29 cellular contexts compared by ENCODE assay signal in the genomic region with DNA sequence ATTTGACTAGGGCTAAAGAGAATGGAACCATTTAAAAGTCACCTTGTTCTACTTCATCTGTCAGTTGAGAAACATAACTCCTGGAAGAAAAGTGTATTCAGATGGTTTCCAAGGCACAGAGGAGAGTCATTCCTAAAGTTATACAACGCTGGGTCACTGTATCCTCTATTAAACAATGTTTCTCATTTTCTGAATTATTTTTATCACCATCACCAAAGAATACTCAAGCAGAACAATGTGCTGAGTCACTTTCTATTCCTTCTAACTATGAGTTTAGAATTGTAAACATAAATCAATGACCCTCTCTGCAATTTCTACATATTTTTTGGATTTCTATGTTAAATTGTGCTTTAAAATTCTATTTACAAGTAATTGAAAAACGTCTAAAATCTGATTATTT. TPM values are rescaled to one million over a fixed set of nuclear protein-coding genes. Genes with fewer than 3 reads are reported as not detected.
DNase-seq lines count a peak whose midpoint lies in the region; ATAC-seq, FAIRE-seq and TF ChIP-seq lines count a peak whose summit lies in the region.
"Had no signal": no experiment of that assay in that cellular context is flagged by ENCODE, and none has a peak within 500 bp of the region (broad histone marks: within the 10 kb centered on the region; RNA-seq: fewer than 3 reads in every experiment).

No MANE protein-coding gene starts in this region.

- peaks cover 45% of the 10 kb centered on the region for H3K4me1 Mint-ChIP-seq in activated CD8-positive, alpha-beta memory T cell treated with anti-CD3 and anti-CD28 coated beads, Interleukin-2, amount 10 ng/mL, durations not matched to agents 7 days and 5 days
- H3K4me1 Mint-ChIP-seq in stimulated activated effector memory CD8-positive, alpha-beta T cell treated with anti-CD3 and anti-CD28 coated beads, Interleukin-12 subunit alpha, Interleukin-12 subunit beta, amount 100 ng/mL, for 72 hours, result peaks cover 49% of the 10 kb centered on the region

- H3K9me3 Mint-ChIP-seq in activated CD8-positive, alpha-beta memory T cell treated with anti-CD3 and anti-CD28 coated beads, Interleukin-2, amount 10 ng/mL, durations not matched to agents 7 days and 5 days (ENCODE audit: low read depth), result peaks cover 7% of the 10 kb centered on the region
- H3K9me3 Mint-ChIP-seq in stimulated activated effector memory CD8-positive, alpha-beta T cell treated with anti-CD3 and anti-CD28 coated beads, Interleukin-12 subunit alpha, Interleukin-12 subunit beta, amount 100 ng/mL, for 72 hours, result no peaks in the 10 kb centered on the region
- H3K9me3 Mint-ChIP-seq: H9, IgD-negative memory B cell had no signal

- H3K4me1 ChIP-seq in PC-3 (ENCODE audit: insufficient read depth, low read length), result peaks cover 9% of the 10 kb centered on the region
- H3K4me1 ChIP-seq: Caco-2, gastroesophageal sphincter, upper lobe of left lung had no signal

- H3K4me2 ChIP-seq in PC-3 (ENCODE audit: low read length), result no peak overlapping the region

- no peaks in the 10 kb centered on the region for H4K20me1 ChIP-seq in PC-3 (ENCODE audit: low read length)

- peaks cover 35% of the 10 kb centered on the region for H3K36me3 Mint-ChIP-seq in activated CD8-positive, alpha-beta memory T cell treated with anti-CD3 and anti-CD28 coated beads, Interleukin-2, amount 10 ng/mL, durations not matched to agents 7 days and 5 days
- peaks cover 10% of the 10 kb centered on the region for H3K36me3 Mint-ChIP-seq in stimulated activated effector memory CD8-positive, alpha-beta T cell treated with anti-CD3 and anti-CD28 coated beads, Interleukin-12 subunit alpha, Interleukin-12 subunit beta, amount 100 ng/mL, for 72 hours
- H3K36me3 Mint-ChIP-seq: IgD-negative memory B cell had no signal

- H3K79me2 ChIP-seq in PC-3 (ENCODE audit: low read length), result no peaks in the 10 kb centered on the region

- intact Hi-C loops in PC-3 (cut with micrococcal nuclease), result no loop called here

- no peak for DNase-seq in activated CD8-positive, alpha-beta memory T cell treated with anti-CD3 and anti-CD28 coated beads, Interleukin-2, amount 10 ng/mL, durations not matched to agents 7 days and 5 days
- no peak for DNase-seq in activated CD8-positive, alpha-beta memory T cell treated with anti-CD3 and anti-CD28 coated beads, Interleukin-2, amount 50 U/mL, for 48 hours
- peak; percentile 6 for DNase-seq in PC-3
- DNase-seq in stimulated activated effector memory CD8-positive, alpha-beta T cell treated with anti-CD3 and anti-CD28 coated beads, Interleukin-12 subunit alpha, Interleukin-12 subunit beta, amount 100 ng/mL, for 72 hours (ENCODE audit: low spot score in 2 of 2), result no peak
- DNase-seq in NCI-H1694 (lab: John Stamatoyannopoulos, UW), result no peak
- DNase-seq: activated CD4-positive, alpha-beta memory T cell treated with anti-CD3 and anti-CD28 coated beads, Interleukin-2, amount 10 ng/mL, durations not matched to agents 7 days and 5 days; activated T-cell treated with anti-CD3 and anti-CD28 coated beads, Interleukin-2, amount 50 U/mL, for 24 hours; Caco-2; DMS79; esophagus squamous epithelium; H9; hypothalamus; NCI-H1105 treated with DMSO at 0.1 percent for 48 hours; NCI-H2081; NCI-H446; posterior cingulate gyrus; upper lobe of left lung had no signal

- no peak overlapping the region for H3K27ac ChIP-seq in PC-3 (ENCODE audit: low read length)
- H3K27ac ChIP-seq: coronary artery, esophagus squamous epithelium, gastroesophageal sphincter, HL-60, upper lobe of left lung had no signal

- TF ChIP-seq CTCF in PC-3 (conservative IDR thresholded peaks at IDR 0.05; ENCODE audit: low read depth, low read length), result no peak

- no TSS peak for BruUV-seq in PC-3 (replicated peaks; lab: Mats Ljungman, UMichigan)

- ATAC-seq in activated CD8-positive, alpha-beta memory T cell treated with anti-CD3 and anti-CD28 coated beads, Interleukin-2, amount 10 ng/mL, durations not matched to agents 7 days and 5 days, result no peak
- peak; percentile 48 for ATAC-seq in PC-3
- no peak for ATAC-seq in stimulated activated effector memory CD8-positive, alpha-beta T cell treated with anti-CD3 and anti-CD28 coated beads, Interleukin-12 subunit alpha, Interleukin-12 subunit beta, amount 100 ng/mL, for 72 hours
- ATAC-seq in HG03095 (IDR thresholded peaks at IDR 0.05; ENCODE audit: unreplicated experiment), result no peak
- no peak for ATAC-seq in GM19035 (IDR thresholded peaks at IDR 0.05; ENCODE audit: unreplicated experiment)
- ATAC-seq: activated CD4-positive, CD25-positive, alpha-beta regulatory T cell treated with anti-CD3 and anti-CD28 coated beads, Interleukin-2, amount 50 U/mL, for 24 hours; gastroesophageal sphincter; sciatic nerve had no signal

- FAIRE-seq in endometrium (lab: Jason Lieb, UNC), result peak; percentile 79
- FAIRE-seq: A204.1 had no signal

- H3K36me3 ChIP-seq in PC-3 (ENCODE audit: low read depth, low read length), result no peaks in the 10 kb centered on the region
- H3K36me3 ChIP-seq: esophagus squamous epithelium, gastroesophageal sphincter, upper lobe of left lung had no signal

- H3K27me3 ChIP-seq in PC-3 (ENCODE audit: low read length), result no peaks in the 10 kb centered on the region
- H3K27me3 ChIP-seq: esophagus squamous epithelium, gastroesophageal sphincter, upper lobe of left lung had no signal

- no peaks in the 10 kb centered on the region for H3F3A ChIP-seq in PC-3 (ENCODE audit: low read length, unreplicated experiment)

- H3K4me3 ChIP-seq in PC-3 (ENCODE audit: low read length), result no peak overlapping the region
- H3K4me3 ChIP-seq: coronary artery, esophagus squamous epithelium, gastroesophageal sphincter, upper lobe of left lung had no signal

- peak overlapping the region; percentile 34 for H3K27ac Mint-ChIP-seq in activated CD8-positive, alpha-beta memory T cell treated with anti-CD3 and anti-CD28 coated beads, Interleukin-2, amount 10 ng/mL, durations not matched to agents 7 days and 5 days
- peak overlapping the region; percentile 42 for H3K27ac Mint-ChIP-seq in stimulated activated effector memory CD8-positive, alpha-beta T cell treated with anti-CD3 and anti-CD28 coated beads, Interleukin-12 subunit alpha, Interleukin-12 subunit beta, amount 100 ng/mL, for 72 hours
- H3K27ac Mint-ChIP-seq: activated CD4-positive, alpha-beta memory T cell treated with anti-CD3 and anti-CD28 coated beads, Interleukin-2, amount 10 ng/mL, durations not matched to agents 7 days and 5 days; activated T-cell treated with anti-CD3 and anti-CD28 coated beads, Interleukin-2, amount 50 U/mL, for 24 hours; B cell; H9; IgD-negative memory B cell had no signal

- H2AFZ ChIP-seq in PC-3 (ENCODE audit: low read length), result no peak overlapping the region

- H3K9ac ChIP-seq in PC-3 (ENCODE audit: low read length), result no peak overlapping the region

- no peaks in the 10 kb centered on the region for H3K9me2 ChIP-seq in PC-3 (replicated peaks; ENCODE audit: low read length)

- H3K4me3 Mint-ChIP-seq in activated CD8-positive, alpha-beta memory T cell treated with anti-CD3 and anti-CD28 coated beads, Interleukin-2, amount 10 ng/mL, durations not matched to agents 7 days and 5 days, result no peak overlapping the region
- H3K4me3 Mint-ChIP-seq in stimulated activated effector memory CD8-positive, alpha-beta T cell treated with anti-CD3 and anti-CD28 coated beads, Interleukin-12 subunit alpha, Interleukin-12 subunit beta, amount 100 ng/mL, for 72 hours, result peak overlapping the region; percentile 29
- H3K4me3 Mint-ChIP-seq: activated CD4-positive, alpha-beta memory T cell treated with anti-CD3 and anti-CD28 coated beads, Interleukin-2, amount 10 ng/mL, durations not matched to agents 7 days and 5 days; activated T-cell treated with anti-CD3 and anti-CD28 coated beads, Interleukin-2, amount 50 U/mL, for 24 hours; B cell; H9; IgD-negative memory B cell had no signal

- no peaks in the 10 kb centered on the region for H3K9me3 ChIP-seq in PC-3 (ENCODE audit: low read length)
- H3K9me3 ChIP-seq: Caco-2, esophagus squamous epithelium, gastroesophageal sphincter, upper lobe of left lung had no signal

- H3K27me3 Mint-ChIP-seq in activated CD8-positive, alpha-beta memory T cell treated with anti-CD3 and anti-CD28 coated beads, Interleukin-2, amount 10 ng/mL, durations not matched to agents 7 days and 5 days, result no peaks in the 10 kb centered on the region
- H3K27me3 Mint-ChIP-seq: activated CD4-positive, alpha-beta memory T cell treated with anti-CD3 and anti-CD28 coated beads, Interleukin-2, amount 10 ng/mL, durations not matched to agents 7 days and 5 days; activated T-cell treated with anti-CD3 and anti-CD28 coated beads, Interleukin-2, amount 50 U/mL, for 24 hours; B cell; IgD-negative memory B cell had no signal

- CTCF ChIA-PET in activated CD8-positive, alpha-beta memory T cell treated with anti-CD3 and anti-CD28 coated beads, Interleukin-2, amount 10 ng/mL, durations not matched to agents 7 days and 5 days (lab: Charles Lee), result no interaction called here
- CTCF ChIA-PET in PC-3 (lab: Charles Lee), result no interaction called here

- POLR2A ChIA-PET in PC-3 (lab: Charles Lee; ENCODE audit: unreplicated experiment), result no interaction called here

RNA-seq across cellular contexts. Expression of gene DTHD1, which starts 7.3 kb away (rescaled TPM):
- 1 to 10 TPM; 1.7 to 2.9 TPM for total RNA-seq in activated CD8-positive, alpha-beta memory T cell treated with anti-CD3 and anti-CD28 coated beads, Interleukin-2, amount 10 ng/mL, durations not matched to agents 7 days and 5 days
- not detected in 2 replicates for total RNA-seq in PC-3 (2014; rRNA removed)
- total RNA-seq: B cell, Caco-2, H9, M059J had no signal

RNA-seq across cellular contexts. Expression of gene ARAP2, which starts 44.4 kb away (rescaled TPM):
- 10 to 100 TPM; 52.9 to 76.1 TPM for total RNA-seq in activated CD8-positive, alpha-beta memory T cell treated with anti-CD3 and anti-CD28 coated beads, Interleukin-2, amount 10 ng/mL, durations not matched to agents 7 days and 5 days
- total RNA-seq in PC-3 (2014; rRNA removed), result 12.5 and 13.2 TPM in 2 replicates
